In the genomic region with DNA sequence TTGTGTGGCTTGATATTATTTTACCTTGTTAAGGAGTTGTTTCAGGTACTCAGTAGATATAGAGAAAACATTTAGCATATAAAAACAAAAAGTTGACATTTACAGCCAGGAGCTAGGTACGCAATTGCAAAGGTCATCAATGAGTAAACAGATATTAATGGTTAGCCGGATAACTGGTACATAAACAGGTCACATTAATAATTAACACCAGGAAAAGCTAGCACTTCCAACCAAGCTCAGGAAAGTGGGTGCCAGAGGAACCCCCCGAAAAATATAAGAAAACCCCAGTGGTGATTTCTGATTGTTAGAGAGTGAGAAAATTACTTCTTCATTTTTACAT, we compare ENCODE assay signal across 14 cellular contexts.
"Had no signal": no experiment of that assay in that cellular context is flagged by ENCODE, and none has a peak within 500 bp of the region (broad histone marks: within the 10 kb centered on the region; RNA-seq: fewer than 3 reads in every experiment).

No MANE protein-coding gene starts in this region.

- H3K9me3 ChIP-seq: left lung, thyroid gland had no signal

- ATAC-seq: activated CD4-positive, alpha-beta T cell treated with anti-CD3 and anti-CD28 coated beads for 36 hours; left lung; stimulated activated naive B cell treated with anti-CD40 and anti-IgM and Interleukin-4, amounts not matched to agents 10 μg/mL and 1 μg/mL and 100 μg/mL, for 72 hours had no signal

- H3K9me3 Mint-ChIP-seq: activated T-helper 1 cell treated with anti-CD3 and anti-CD28 coated beads, Interleukin-12 subunit alpha, Interleukin-12 subunit beta, Interleukin-2, Interleukin-4 antibody, amounts not matched to agents 30 ng/mL and 10 ng/mL and 1 ng/mL, durations not matched to agents 14 hours and 24 hours and 36 hours; neural crest cell; stimulated activated naive B cell treated with anti-CD40 and anti-IgM and Interleukin-4, amounts not matched to agents 10 μg/mL and 1 μg/mL and 100 μg/mL, for 72 hours; WTC11 had no signal

- H3K27ac ChIP-seq: left lung, thyroid gland had no signal

- H3K4me3 ChIP-seq: left lung, thyroid gland had no signal

- DNase-seq: activated CD4-positive, alpha-beta T cell treated with anti-CD3 and anti-CD28 coated beads for 36 hours; activated CD4-positive, alpha-beta T cell treated with anti-CD3 and anti-CD28 coated beads, Interleukin-2, amount 50 U/mL, for 48 hours; activated T-cell treated with anti-CD3 and anti-CD28 coated beads for 4 hours; caudate nucleus; left lung; mammary epithelial cell; stimulated activated naive B cell treated with anti-CD40 and anti-IgM and Interleukin-4, amounts not matched to agents 10 μg/mL and 1 μg/mL and 100 μg/mL, for 72 hours; SW 1271; T-helper 2 cell; thyroid gland had no signal

- H3K4me1 Mint-ChIP-seq: activated CD4-positive, alpha-beta T cell treated with anti-CD3 and anti-CD28 coated beads for 36 hours; stimulated activated naive B cell treated with anti-CD40 and anti-IgM and Interleukin-4, amounts not matched to agents 10 μg/mL and 1 μg/mL and 100 μg/mL, for 72 hours had no signal

- H3K27me3 Mint-ChIP-seq: stimulated activated naive B cell treated with anti-CD40 and anti-IgM and Interleukin-4, amounts not matched to agents 10 μg/mL and 1 μg/mL and 100 μg/mL, for 72 hours had no signal

- H3K27me3 ChIP-seq: left lung, thyroid gland had no signal

- H3K4me3 Mint-ChIP-seq: activated CD4-positive, alpha-beta T cell treated with anti-CD3 and anti-CD28 coated beads for 36 hours; activated naive CD8-positive, alpha-beta T cell; activated T-helper 1 cell treated with anti-CD3 and anti-CD28 coated beads, Interleukin-12 subunit alpha, Interleukin-12 subunit beta, Interleukin-2, Interleukin-4 antibody, amounts not matched to agents 30 ng/mL and 10 ng/mL and 1 ng/mL, durations not matched to agents 14 hours and 24 hours and 36 hours; neural crest cell; stimulated activated naive B cell treated with anti-CD40 and anti-IgM and Interleukin-4, amounts not matched to agents 10 μg/mL and 1 μg/mL and 100 μg/mL, for 72 hours; WTC11 had no signal

- H3K36me3 ChIP-seq: left lung, thyroid gland had no signal

- H3K36me3 Mint-ChIP-seq: activated naive CD8-positive, alpha-beta T cell; stimulated activated naive B cell treated with anti-CD40 and anti-IgM and Interleukin-4, amounts not matched to agents 10 μg/mL and 1 μg/mL and 100 μg/mL, for 72 hours; WTC11 had no signal

- H3K27ac Mint-ChIP-seq: activated CD4-positive, alpha-beta T cell treated with anti-CD3 and anti-CD28 coated beads for 36 hours; activated naive CD8-positive, alpha-beta T cell; activated T-helper 1 cell treated with anti-CD3 and anti-CD28 coated beads, Interleukin-12 subunit alpha, Interleukin-12 subunit beta, Interleukin-2, Interleukin-4 antibody, amounts not matched to agents 30 ng/mL and 10 ng/mL and 1 ng/mL, durations not matched to agents 14 hours and 24 hours and 36 hours; stimulated activated naive B cell treated with anti-CD40 and anti-IgM and Interleukin-4, amounts not matched to agents 10 μg/mL and 1 μg/mL and 100 μg/mL, for 72 hours; WTC11 had no signal

- H3K4me1 ChIP-seq: thyroid gland had no signal
